In genomic region chr11:63769044-63769718, GRCh38 we compare ENCODE assay signal across 8 cellular contexts. TPM values are rescaled to one million over a fixed set of nuclear protein-coding genes. Genes with fewer than 3 reads are reported as not detected.
DNase-seq lines count a peak whose midpoint lies in the region; ATAC-seq and TF ChIP-seq lines count a peak whose summit lies in the region.

No MANE protein-coding gene starts in this region.

- no peak overlapping the region for H3K4me3 Mint-ChIP-seq in activated T-helper 1 cell treated with anti-CD3 and anti-CD28 coated beads, Interleukin-12 subunit alpha, Interleukin-12 subunit beta, Interleukin-2, Interleukin-4 antibody, amounts not matched to agents 30 ng/mL and 10 ng/mL and 1 ng/mL, durations not matched to agents 14 hours and 24 hours and 36 hours

- H3K4me3 ChIP-seq in Jurkat, Clone E6-1 (ENCODE audit: low read length), result peak overlapping the region; percentile 74

- DNase-seq in Jurkat, Clone E6-1 (ENCODE audit: low read depth, low spot score), result no peak
- DNase-seq in activated T-helper 1 cell treated with anti-CD3 and anti-CD28 coated beads, Interleukin-12 subunit alpha, Interleukin-12 subunit beta, Interleukin-2, Interleukin-4 antibody, amounts not matched to agents 30 ng/mL and 10 ng/mL and 1 ng/mL, durations not matched to agents 14 hours and 24 hours and 36 hours (ENCODE audit: low spot score), result peak; percentile 17
- DNase-seq in germinal center (ENCODE audit: low spot score), result peak; percentile 48
- peak; percentile 81 for DNase-seq in posterior vena cava (ENCODE audit: low spot score)
- no peak for DNase-seq in iPS-NIHi7 (ENCODE audit: extremely low spot score)
- DNase-seq in SK-N-DZ (ENCODE audit: low spot score), result no peak

- TF ChIP-seq CTCF in C4-2B (conservative IDR thresholded peaks at IDR 0.05), result no peak

- intact Hi-C loops in activated T-helper 1 cell treated with anti-CD3 and anti-CD28 coated beads, Interleukin-12 subunit alpha, Interleukin-12 subunit beta, Interleukin-2, Interleukin-4 antibody, amounts not matched to agents 30 ng/mL and 10 ng/mL and 1 ng/mL, durations not matched to agents 14 hours and 24 hours and 36 hours (cut with micrococcal nuclease), result no loop called here
- intact Hi-C loops in posterior vena cava (cut with DNase I), result no loop called here

- no peak overlapping the region for H3K27ac Mint-ChIP-seq in activated T-helper 1 cell treated with anti-CD3 and anti-CD28 coated beads, Interleukin-12 subunit alpha, Interleukin-12 subunit beta, Interleukin-2, Interleukin-4 antibody, amounts not matched to agents 30 ng/mL and 10 ng/mL and 1 ng/mL, durations not matched to agents 14 hours and 24 hours and 36 hours

- H3K27ac ChIP-seq in C4-2B, result peak overlapping the region; percentile 26; the same call in 1 of the 2 replicates

- ATAC-seq in GM19372 (IDR thresholded peaks at IDR 0.05; ENCODE audit: low read depth, unreplicated experiment), result peak; percentile 44

- peaks cover 40% of the 10 kb centered on the region for H3K27me3 Mint-ChIP-seq in activated T-helper 1 cell treated with anti-CD3 and anti-CD28 coated beads, Interleukin-12 subunit alpha, Interleukin-12 subunit beta, Interleukin-2, Interleukin-4 antibody, amounts not matched to agents 30 ng/mL and 10 ng/mL and 1 ng/mL, durations not matched to agents 14 hours and 24 hours and 36 hours (ENCODE audit: insufficient read depth)

- H3K9me3 Mint-ChIP-seq in activated T-helper 1 cell treated with anti-CD3 and anti-CD28 coated beads, Interleukin-12 subunit alpha, Interleukin-12 subunit beta, Interleukin-2, Interleukin-4 antibody, amounts not matched to agents 30 ng/mL and 10 ng/mL and 1 ng/mL, durations not matched to agents 14 hours and 24 hours and 36 hours, result no peaks in the 10 kb centered on the region

- peaks cover 14% of the 10 kb centered on the region for H3K4me1 Mint-ChIP-seq in activated T-helper 1 cell treated with anti-CD3 and anti-CD28 coated beads, Interleukin-12 subunit alpha, Interleukin-12 subunit beta, Interleukin-2, Interleukin-4 antibody, amounts not matched to agents 30 ng/mL and 10 ng/mL and 1 ng/mL, durations not matched to agents 14 hours and 24 hours and 36 hours (ENCODE audit: low read depth)

- peaks cover 2% of the 10 kb centered on the region for H3K36me3 Mint-ChIP-seq in activated T-helper 1 cell treated with anti-CD3 and anti-CD28 coated beads, Interleukin-12 subunit alpha, Interleukin-12 subunit beta, Interleukin-2, Interleukin-4 antibody, amounts not matched to agents 30 ng/mL and 10 ng/mL and 1 ng/mL, durations not matched to agents 14 hours and 24 hours and 36 hours (ENCODE audit: low read depth)

RNA-seq across cellular contexts. Expression of gene ZFTA, which starts 0.6 kb away (rescaled TPM):
- polyA plus RNA-seq in Jurkat, Clone E6-1 (2012; ENCODE audit: insufficient read depth, insufficient read length), result 16.1 TPM
- total RNA-seq in activated T-helper 1 cell treated with anti-CD3 and anti-CD28 coated beads, Interleukin-12 subunit alpha, Interleukin-12 subunit beta, Interleukin-2, Interleukin-4 antibody, amounts not matched to agents 30 ng/mL and 10 ng/mL and 1 ng/mL, durations not matched to agents 14 hours and 24 hours and 36 hours, result 3.8 and 5.3 TPM in 2 replicates
- total RNA-seq in posterior vena cava, result 10 to 100 TPM; 13.0 to 21.8 TPM
- 29.5 and 41.1 TPM in 2 replicates for polyA plus RNA-seq in SK-N-DZ (2014; cell fraction: cytosol; rRNA removed)
- 43.1 and 44.1 TPM in 2 replicates for polyA plus RNA-seq in SK-N-DZ (2014; cell fraction: nucleus; rRNA removed)

RNA-seq across cellular contexts. Expression of gene SPINDOC, which starts 44.1 kb away (rescaled TPM):
- 77.2 TPM for polyA plus RNA-seq in Jurkat, Clone E6-1 (2012; ENCODE audit: insufficient read depth, insufficient read length)
- total RNA-seq in activated T-helper 1 cell treated with anti-CD3 and anti-CD28 coated beads, Interleukin-12 subunit alpha, Interleukin-12 subunit beta, Interleukin-2, Interleukin-4 antibody, amounts not matched to agents 30 ng/mL and 10 ng/mL and 1 ng/mL, durations not matched to agents 14 hours and 24 hours and 36 hours, result 60.0 and 64.3 TPM in 2 replicates
- 10 to 100 TPM; 11.8 to 15.1 TPM for total RNA-seq in posterior vena cava
- 59.1 and 74.8 TPM in 2 replicates for polyA plus RNA-seq in SK-N-DZ (2014; cell fraction: cytosol; rRNA removed)
- 37.1 and 53.8 TPM in 2 replicates for polyA plus RNA-seq in SK-N-DZ (2014; cell fraction: nucleus; rRNA removed)

Comparison
In these comparisons a context has a peak if more than half of its experiments do, and no peak if none do; other contexts are left out.
1. DNase-seq: peak in activated T-helper 1 cell treated with anti-CD3 and anti-CD28 coated beads, Interleukin-12 subunit alpha, Interleukin-12 subunit beta, Interleukin-2, Interleukin-4 antibody, amounts not matched to agents 30 ng/mL and 10 ng/mL and 1 ng/mL, durations not matched to agents 14 hours and 24 hours and 36 hours (single experiment), germinal center (single experiment) and posterior vena cava (single experiment); none in Jurkat, Clone E6-1 (single experiment), iPS-NIHi7 (single experiment) and SK-N-DZ (single experiment).